8 cellular contexts compared by ENCODE assay signal in the genomic region with DNA sequence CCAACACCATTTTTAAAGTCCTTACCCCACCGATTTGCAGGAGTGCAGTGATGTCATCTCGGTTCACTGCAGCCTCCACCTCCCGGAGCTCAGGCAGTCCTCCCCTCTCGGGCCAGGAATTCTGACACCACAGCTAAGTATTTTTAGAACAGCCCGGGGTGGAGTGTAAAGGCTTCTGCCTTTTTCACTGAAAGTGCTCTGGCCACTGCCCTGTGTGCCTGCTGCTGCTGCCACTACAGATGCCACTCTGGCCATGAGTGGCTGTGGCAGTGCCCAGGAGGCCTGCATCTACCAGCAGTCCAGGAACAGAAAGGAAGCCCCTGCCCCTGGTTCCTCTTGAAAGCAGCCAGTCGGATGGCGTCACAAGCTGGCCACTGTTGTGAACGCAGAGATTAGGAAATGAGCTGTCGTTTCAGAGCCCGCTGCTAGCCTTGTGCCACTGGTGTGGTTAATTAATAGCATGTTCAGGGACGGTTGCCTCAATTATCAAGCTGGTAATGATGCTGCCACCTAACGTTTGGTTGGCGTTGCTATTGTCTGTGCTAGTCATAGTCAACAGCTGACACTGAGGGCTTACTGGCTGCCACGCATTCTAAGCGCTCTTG. TPM values are rescaled to one million over a fixed set of nuclear protein-coding genes. Genes with fewer than 3 reads are reported as not detected.
DNase-seq lines count a peak whose midpoint lies in the region; ATAC-seq, FAIRE-seq and TF ChIP-seq lines count a peak whose summit lies in the region.

No MANE protein-coding gene starts in this region.

- peaks cover 2% of the 10 kb centered on the region for H3K27me3 Mint-ChIP-seq in HFFc6 (ENCODE audit: insufficient read depth)

- H3K4me1 ChIP-seq in Panc1 (ENCODE audit: control insufficient read depth, insufficient read depth, low read length): no peaks in the 10 kb centered on the region

- H3K4me1 Mint-ChIP-seq in HFFc6 (ENCODE audit: low read depth): peaks cover 19% of the 10 kb centered on the region

- intact Hi-C loops in Panc1 (cut with micrococcal nuclease; ENCODE audit: unreplicated experiment): no loop called here

- peaks cover 7% of the 10 kb centered on the region; the same call in 1 of the 2 replicates for H3K9me3 Mint-ChIP-seq in HFFc6

- no TSS peak for BruUV-seq in Panc1 (replicated peaks; lab: Mats Ljungman, UMichigan)

- DNase-seq in EL (peak; percentile 53), HFFc6 (peak; percentile 63), Panc1 (ENCODE audit: low read depth, low spot score) (no peak), epithelial cell of esophagus (ENCODE audit: low read depth) (peak; percentile 47), mucosa of gallbladder (ENCODE audit: low spot score) (peak; percentile 83), HEK293T (ENCODE audit: extremely low spot score) (no peak), H54 (ENCODE audit: insufficient read length, low spot score) (no peak)

- no peak overlapping the region for H3K27ac ChIP-seq in Panc1 (ENCODE audit: low read length)

- CTCF ChIA-PET in Panc1 (lab: Charles Lee) (interaction anchor here (0.5 to 0.6 kb wide), 2 partner anchors 189 to 214 kb away, joined by 3 to 5 read pairs; no protein-coding TSS in a partner anchor), HEK293T (lab: Yijun Ruan, JAX) (interaction anchor here (0.7 to 2.5 kb wide), 4 partner anchors 13 to 196 kb away, joined by 3 to 9 read pairs (median 3); no protein-coding TSS in a partner anchor)

- H3K36me3 Mint-ChIP-seq in HFFc6 (ENCODE audit: low read depth): peaks cover 19% of the 10 kb centered on the region

- in situ Hi-C loops in Panc1 (cut with HindIII; ENCODE audit: low pct_unique_long_range_greater_than_20kb, low sequenced_read_pairs): no loop called here

- peak overlapping the region; percentile 97 for H3K27ac Mint-ChIP-seq in HFFc6

- no peak for FAIRE-seq in H54 (lab: Jason Lieb, UNC)

- peak overlapping the region; percentile 83 for H3K4me3 Mint-ChIP-seq in HFFc6

- no peaks in the 10 kb centered on the region for H3K9me3 ChIP-seq in Panc1 (ENCODE audit: control insufficient read depth, insufficient read depth, low read depth, low read length)

- H3K36me3 ChIP-seq in Panc1 (ENCODE audit: control insufficient read depth, insufficient read depth, low read length): peaks cover 6% of the 10 kb centered on the region; the same call in 1 of the 2 replicates

- H3K27me3 ChIP-seq in Panc1 (ENCODE audit: control insufficient read depth, insufficient read depth, low read length): no peaks in the 10 kb centered on the region

- H3K4me3 ChIP-seq in Panc1 (ENCODE audit: low read depth in 2 of 2, low read length in 2 of 2) (no peak overlapping the region), epithelial cell of esophagus (ENCODE audit: low read length) (no peak overlapping the region)

- peak; percentile 46; the same call in 1 of the 2 replicates for TF ChIP-seq CTCF in HFFc6 (IDR thresholded peaks at IDR 0.05)
- peak; percentile 59 for TF ChIP-seq CTCF in Panc1 (IDR thresholded peaks at IDR 0.05)
- TF ChIP-seq CTCF in epithelial cell of esophagus (IDR thresholded peaks at IDR 0.05; ENCODE audit: insufficient read depth, low read depth, low read length, missing control alignments): peak; percentile 47

- TF ChIP-seq POLR2A in H54 (IDR thresholded peaks at IDR 0.05; ENCODE audit: low read depth, low read length): no peak

- ATAC-seq in Panc1 (peak; percentile 75), HG03457 (IDR thresholded peaks at IDR 0.05; ENCODE audit: unreplicated experiment) (no peak)

- POLR2A ChIA-PET in Panc1 (lab: Charles Lee) (no interaction called here), HEK293T (lab: Yijun Ruan, JAX) (interaction anchor here (1.0 to 2.8 kb wide), 5 partner anchors 23 to 182 kb away, joined by 3 to 11 read pairs (median 4); a partner anchor contains a TSS)

TF ChIP-seq in HEK293T, 16 proteins besides CTCF, POLR2A, EP300 and RAD21:
- no peak for TF ChIP-seq BHLHE40 (IDR thresholded peaks at IDR 0.05; ENCODE audit: borderline replicate concordance)
- TF ChIP-seq ELF4 (IDR thresholded peaks at IDR 0.05): no peak
- no peak for TF ChIP-seq FOXA1 (IDR thresholded peaks at IDR 0.05)
- no peak for TF ChIP-seq LEF1 (IDR thresholded peaks at IDR 0.05; ENCODE audit: borderline replicate concordance)
- no peak for TF ChIP-seq HDGF (IDR thresholded peaks at IDR 0.05; ENCODE audit: borderline replicate concordance)
- TF ChIP-seq SUZ12 (IDR thresholded peaks at IDR 0.05): no peak
- TF ChIP-seq, protein P1, sequence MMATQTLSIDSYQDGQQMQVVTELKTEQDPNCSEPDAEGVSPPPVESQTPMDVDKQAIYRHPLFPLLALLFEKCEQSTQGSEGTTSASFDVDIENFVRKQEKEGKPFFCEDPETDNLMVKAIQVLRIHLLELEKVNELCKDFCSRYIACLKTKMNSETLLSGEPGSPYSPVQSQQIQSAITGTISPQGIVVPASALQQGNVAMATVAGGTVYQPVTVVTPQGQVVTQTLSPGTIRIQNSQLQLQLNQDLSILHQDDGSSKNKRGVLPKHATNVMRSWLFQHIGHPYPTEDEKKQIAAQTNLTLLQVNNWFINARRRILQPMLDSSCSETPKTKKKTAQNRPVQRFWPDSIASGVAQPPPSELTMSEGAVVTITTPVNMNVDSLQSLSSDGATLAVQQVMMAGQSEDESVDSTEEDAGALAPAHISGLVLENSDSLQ (IDR thresholded peaks at IDR 0.05): no peak
- TF ChIP-seq CTBP1 (IDR thresholded peaks at IDR 0.05; ENCODE audit: borderline replicate concordance): no peak
- no peak for TF ChIP-seq ZNF384 (IDR thresholded peaks at IDR 0.05)
- TF ChIP-seq TARDBP (IDR thresholded peaks at IDR 0.05): no peak
- TF ChIP-seq L3MBTL2 (conservative IDR thresholded peaks at IDR 0.05): no peak

RNA-seq across cellular contexts. Expression of a gene that starts 23.6 kb away (rescaled TPM):
- total RNA-seq in HFFc6 (2021; fragmentation: NEBNext Ultra II Directional; extraction: Animal tissue kit (Norgen Biotek cat#: 25700)): 10 to 100 TPM; 23.3 to 32.5 (median 27.9) TPM
- total RNA-seq in Panc1 (2021; ENCODE audit: unreplicated experiment): 36.3 TPM
- polyA plus RNA-seq in Panc1 (2012; ENCODE audit: insufficient read length): 35.0 TPM
- 37.1 TPM for total RNA-seq in mucosa of gallbladder

Comparison
In these comparisons a context has a peak if more than half of its experiments do, and no peak if none do; other contexts are left out.
1. DNase-seq: peak in EL (single experiment), HFFc6 (single experiment), epithelial cell of esophagus (single experiment) and mucosa of gallbladder (single experiment); none in Panc1 (single experiment), HEK293T (single experiment) and H54 (single experiment).
2. Peak in every context shown above with its lines, with median percentiles within 50 percentile points of each other: CTCF ChIP-seq.